ENCODE assay signal across 1 cellular context in the genomic region with DNA sequence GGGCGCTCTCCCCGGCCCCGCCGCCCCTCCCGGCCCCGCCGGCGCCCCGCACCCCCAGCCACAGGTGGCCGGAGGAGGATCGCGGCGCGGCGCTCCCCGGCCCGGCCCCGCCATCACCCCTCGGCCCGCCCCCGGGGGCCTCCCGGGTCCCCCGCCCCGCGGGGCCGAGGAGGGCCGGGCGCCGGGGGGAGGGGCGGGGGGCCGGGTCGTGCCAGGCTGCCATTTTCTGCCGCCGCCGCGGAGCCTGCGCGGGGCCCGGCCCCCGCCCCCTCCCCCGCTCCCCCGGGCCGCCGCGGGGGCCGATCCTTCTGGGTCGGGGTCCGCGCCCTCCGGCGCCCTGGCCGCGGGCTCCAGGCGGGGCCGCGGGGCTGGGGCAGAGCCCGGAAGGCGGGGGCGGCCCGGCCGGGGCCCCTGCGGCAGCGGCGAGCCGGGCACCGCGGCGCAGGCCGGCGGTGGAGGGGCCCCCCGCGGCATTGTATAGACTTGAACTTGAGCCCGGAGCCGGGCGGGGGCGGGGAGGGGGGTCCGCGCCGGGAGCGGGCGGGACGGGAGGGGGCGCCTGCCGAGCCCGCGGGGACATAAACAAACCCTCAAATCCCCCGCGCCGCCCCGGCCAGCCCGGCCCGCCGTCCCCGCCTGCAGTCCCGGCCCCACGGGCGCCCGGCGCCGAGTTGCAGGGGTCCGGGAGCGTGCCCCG.
TF ChIP-seq lines count a peak whose summit lies in the region.

No MANE protein-coding gene starts in this region.

TF ChIP-seq in GM23338, 12 proteins besides CTCF, POLR2A, EP300 and RAD21 (continued from another document):
- TF ChIP-seq, protein P1, sequence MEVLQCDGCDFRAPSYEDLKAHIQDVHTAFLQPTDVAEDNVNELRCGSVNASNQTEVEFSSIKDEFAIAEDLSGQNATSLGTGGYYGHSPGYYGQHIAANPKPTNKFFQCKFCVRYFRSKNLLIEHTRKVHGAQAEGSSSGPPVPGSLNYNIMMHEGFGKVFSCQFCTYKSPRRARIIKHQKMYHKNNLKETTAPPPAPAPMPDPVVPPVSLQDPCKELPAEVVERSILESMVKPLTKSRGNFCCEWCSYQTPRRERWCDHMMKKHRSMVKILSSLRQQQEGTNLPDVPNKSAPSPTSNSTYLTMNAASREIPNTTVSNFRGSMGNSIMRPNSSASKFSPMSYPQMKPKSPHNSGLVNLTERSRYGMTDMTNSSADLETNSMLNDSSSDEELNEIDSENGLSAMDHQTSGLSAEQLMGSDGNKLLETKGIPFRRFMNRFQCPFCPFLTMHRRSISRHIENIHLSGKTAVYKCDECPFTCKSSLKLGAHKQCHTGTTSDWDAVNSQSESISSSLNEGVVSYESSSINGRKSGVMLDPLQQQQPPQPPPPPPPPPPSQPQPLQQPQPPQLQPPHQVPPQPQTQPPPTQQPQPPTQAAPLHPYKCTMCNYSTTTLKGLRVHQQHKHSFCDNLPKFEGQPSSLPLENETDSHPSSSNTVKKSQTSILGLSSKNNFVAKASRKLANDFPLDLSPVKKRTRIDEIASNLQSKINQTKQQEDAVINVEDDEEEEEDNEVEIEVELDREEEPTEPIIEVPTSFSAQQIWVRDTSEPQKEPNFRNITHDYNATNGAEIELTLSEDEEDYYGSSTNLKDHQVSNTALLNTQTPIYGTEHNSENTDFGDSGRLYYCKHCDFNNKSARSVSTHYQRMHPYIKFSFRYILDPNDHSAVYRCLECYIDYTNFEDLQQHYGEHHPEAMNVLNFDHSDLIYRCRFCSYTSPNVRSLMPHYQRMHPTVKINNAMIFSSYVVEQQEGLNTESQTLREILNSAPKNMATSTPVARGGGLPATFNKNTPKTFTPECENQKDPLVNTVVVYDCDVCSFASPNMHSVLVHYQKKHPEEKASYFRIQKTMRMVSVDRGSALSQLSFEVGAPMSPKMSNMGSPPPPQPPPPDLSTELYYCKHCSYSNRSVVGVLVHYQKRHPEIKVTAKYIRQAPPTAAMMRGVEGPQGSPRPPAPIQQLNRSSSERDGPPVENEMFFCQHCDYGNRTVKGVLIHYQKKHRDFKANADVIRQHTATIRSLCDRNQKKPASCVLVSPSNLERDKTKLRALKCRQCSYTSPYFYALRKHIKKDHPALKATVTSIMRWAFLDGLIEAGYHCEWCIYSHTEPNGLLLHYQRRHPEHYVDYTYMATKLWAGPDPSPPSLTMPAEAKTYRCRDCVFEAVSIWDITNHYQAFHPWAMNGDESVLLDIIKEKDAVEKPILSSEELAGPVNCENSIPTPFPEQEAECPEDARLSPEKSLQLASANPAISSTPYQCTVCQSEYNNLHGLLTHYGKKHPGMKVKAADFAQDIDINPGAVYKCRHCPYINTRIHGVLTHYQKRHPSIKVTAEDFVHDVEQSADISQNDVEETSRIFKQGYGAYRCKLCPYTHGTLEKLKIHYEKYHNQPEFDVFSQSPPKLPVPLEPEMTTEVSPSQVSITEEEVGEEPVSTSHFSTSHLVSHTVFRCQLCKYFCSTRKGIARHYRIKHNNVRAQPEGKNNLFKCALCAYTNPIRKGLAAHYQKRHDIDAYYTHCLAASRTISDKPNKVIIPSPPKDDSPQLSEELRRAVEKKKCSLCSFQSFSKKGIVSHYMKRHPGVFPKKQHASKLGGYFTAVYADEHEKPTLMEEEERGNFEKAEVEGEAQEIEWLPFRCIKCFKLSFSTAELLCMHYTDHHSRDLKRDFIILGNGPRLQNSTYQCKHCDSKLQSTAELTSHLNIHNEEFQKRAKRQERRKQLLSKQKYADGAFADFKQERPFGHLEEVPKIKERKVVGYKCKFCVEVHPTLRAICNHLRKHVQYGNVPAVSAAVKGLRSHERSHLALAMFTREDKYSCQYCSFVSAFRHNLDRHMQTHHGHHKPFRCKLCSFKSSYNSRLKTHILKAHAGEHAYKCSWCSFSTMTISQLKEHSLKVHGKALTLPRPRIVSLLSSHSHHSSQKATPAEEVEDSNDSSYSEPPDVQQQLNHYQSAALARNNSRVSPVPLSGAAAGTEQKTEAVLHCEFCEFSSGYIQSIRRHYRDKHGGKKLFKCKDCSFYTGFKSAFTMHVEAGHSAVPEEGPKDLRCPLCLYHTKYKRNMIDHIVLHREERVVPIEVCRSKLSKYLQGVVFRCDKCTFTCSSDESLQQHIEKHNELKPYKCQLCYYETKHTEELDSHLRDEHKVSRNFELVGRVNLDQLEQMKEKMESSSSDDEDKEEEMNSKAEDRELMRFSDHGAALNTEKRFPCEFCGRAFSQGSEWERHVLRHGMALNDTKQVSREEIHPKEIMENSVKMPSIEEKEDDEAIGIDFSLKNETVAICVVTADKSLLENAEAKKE (CRISPR knock-in tag; IDR thresholded peaks at IDR 0.05) = no peak
- TF ChIP-seq ZNF331 (CRISPR knock-in tag; IDR thresholded peaks at IDR 0.05; ENCODE audit: low read depth) (no peak), STAT1 (IDR thresholded peaks at IDR 0.05; ENCODE audit: unreplicated experiment) (no peak), EZH2phosphoT487 (IDR thresholded peaks at IDR 0.05; ENCODE audit: unreplicated experiment) (no peak)
- TF ChIP-seq, protein P2, sequence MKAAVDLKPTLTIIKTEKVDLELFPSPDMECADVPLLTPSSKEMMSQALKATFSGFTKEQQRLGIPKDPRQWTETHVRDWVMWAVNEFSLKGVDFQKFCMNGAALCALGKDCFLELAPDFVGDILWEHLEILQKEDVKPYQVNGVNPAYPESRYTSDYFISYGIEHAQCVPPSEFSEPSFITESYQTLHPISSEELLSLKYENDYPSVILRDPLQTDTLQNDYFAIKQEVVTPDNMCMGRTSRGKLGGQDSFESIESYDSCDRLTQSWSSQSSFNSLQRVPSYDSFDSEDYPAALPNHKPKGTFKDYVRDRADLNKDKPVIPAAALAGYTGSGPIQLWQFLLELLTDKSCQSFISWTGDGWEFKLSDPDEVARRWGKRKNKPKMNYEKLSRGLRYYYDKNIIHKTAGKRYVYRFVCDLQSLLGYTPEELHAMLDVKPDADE (IDR thresholded peaks at IDR 0.05) = no peak
TF ChIP-seq in GM23338: peak in this region for 0.
